ENCODE assay signal across 1 cellular context in the genomic region with DNA sequence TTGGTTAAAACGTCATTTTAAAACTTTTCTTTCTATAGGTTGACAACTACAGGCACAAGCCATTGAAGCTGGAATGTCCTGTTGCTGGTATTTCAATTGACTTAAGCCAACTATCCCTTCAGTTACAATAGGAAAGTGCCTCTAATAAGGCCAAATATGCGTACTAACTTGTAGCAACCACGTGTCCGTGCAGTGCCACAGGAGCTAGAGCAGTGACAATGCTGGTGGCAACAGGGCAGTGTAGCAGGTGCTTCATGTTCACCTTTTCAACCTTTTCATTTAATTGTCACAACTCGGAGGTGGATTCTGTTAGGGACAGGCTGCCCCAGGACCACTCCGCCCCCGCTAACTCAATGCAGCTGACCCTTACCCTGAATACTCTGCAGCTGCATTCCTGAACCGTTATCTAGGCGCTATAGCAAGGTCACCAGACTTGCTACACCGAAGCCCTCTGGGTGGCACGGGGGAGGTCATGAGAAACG.
TF ChIP-seq lines count a peak whose summit lies in the region.

No MANE protein-coding gene starts in this region.

TF ChIP-seq in HepG2, 621 proteins besides CTCF, POLR2A, EP300 and RAD21 (continued from another document and continues in another):
- no peak for TF ChIP-seq ZNF563 (CRISPR knock-in tag; IDR thresholded peaks at IDR 0.05)
- 0 out of 2 replicates have a peak, but pooled peaks have one; percentile 39 for TF ChIP-seq HDAC1 (CRISPR knock-in tag; IDR thresholded peaks at IDR 0.05)
- TF ChIP-seq, protein P1, sequence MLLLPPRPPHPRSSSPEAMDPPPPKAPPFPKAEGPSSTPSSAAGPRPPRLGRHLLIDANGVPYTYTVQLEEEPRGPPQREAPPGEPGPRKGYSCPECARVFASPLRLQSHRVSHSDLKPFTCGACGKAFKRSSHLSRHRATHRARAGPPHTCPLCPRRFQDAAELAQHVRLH (CRISPR knock-in tag; IDR thresholded peaks at IDR 0.05; ENCODE audit: borderline replicate concordance, low read depth) = 0 out of 2 replicates have a peak, but pooled peaks have one; percentile 47
- TF ChIP-seq ZMYM4 (CRISPR knock-in tag; IDR thresholded peaks at IDR 0.05) = no peak
- TF ChIP-seq ELF3 (CRISPR knock-in tag; IDR thresholded peaks at IDR 0.05) = 0 out of 2 replicates have a peak, but pooled peaks have one; percentile 7
- TF ChIP-seq, protein P2, sequence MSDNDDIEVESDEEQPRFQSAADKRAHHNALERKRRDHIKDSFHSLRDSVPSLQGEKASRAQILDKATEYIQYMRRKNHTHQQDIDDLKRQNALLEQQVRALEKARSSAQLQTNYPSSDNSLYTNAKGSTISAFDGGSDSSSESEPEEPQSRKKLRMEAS (IDR thresholded peaks at IDR 0.05) = peak; percentile 76
- TF ChIP-seq, protein P3, sequence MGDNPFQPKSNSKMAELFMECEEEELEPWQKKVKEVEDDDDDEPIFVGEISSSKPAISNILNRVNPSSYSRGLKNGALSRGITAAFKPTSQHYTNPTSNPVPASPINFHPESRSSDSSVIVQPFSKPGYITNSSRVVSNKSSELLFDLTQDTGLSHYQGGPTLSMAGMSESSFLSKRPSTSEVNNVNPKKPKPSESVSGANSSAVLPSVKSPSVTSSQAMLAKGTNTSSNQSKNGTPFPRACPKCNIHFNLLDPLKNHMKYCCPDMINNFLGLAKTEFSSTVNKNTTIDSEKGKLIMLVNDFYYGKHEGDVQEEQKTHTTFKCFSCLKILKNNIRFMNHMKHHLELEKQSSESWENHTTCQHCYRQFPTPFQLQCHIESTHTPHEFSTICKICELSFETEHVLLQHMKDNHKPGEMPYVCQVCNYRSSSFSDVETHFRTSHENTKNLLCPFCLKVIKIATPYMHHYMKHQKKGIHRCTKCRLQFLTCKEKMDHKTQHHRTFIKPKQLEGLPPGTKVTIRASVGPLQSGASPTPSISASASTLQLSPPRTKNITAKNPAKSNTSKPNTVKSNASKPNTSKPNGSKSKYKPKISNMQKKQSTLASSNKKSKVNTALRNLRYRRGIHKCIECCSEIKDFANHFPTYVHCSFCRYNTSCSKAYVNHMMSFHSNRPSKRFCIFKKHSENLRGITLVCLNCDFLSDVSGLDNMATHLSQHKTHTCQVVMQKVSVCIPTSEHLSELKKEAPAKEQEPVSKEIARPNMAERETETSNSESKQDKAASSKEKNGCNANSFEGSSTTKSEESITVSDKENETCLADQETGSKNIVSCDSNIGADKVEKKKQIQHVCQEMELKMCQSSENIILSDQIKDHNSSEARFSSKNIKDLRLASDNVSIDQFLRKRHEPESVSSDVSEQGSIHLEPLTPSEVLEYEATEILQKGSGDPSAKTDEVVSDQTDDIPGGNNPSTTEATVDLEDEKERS (CRISPR knock-in tag; IDR thresholded peaks at IDR 0.05) = peak; percentile 78
- TF ChIP-seq, protein P4, sequence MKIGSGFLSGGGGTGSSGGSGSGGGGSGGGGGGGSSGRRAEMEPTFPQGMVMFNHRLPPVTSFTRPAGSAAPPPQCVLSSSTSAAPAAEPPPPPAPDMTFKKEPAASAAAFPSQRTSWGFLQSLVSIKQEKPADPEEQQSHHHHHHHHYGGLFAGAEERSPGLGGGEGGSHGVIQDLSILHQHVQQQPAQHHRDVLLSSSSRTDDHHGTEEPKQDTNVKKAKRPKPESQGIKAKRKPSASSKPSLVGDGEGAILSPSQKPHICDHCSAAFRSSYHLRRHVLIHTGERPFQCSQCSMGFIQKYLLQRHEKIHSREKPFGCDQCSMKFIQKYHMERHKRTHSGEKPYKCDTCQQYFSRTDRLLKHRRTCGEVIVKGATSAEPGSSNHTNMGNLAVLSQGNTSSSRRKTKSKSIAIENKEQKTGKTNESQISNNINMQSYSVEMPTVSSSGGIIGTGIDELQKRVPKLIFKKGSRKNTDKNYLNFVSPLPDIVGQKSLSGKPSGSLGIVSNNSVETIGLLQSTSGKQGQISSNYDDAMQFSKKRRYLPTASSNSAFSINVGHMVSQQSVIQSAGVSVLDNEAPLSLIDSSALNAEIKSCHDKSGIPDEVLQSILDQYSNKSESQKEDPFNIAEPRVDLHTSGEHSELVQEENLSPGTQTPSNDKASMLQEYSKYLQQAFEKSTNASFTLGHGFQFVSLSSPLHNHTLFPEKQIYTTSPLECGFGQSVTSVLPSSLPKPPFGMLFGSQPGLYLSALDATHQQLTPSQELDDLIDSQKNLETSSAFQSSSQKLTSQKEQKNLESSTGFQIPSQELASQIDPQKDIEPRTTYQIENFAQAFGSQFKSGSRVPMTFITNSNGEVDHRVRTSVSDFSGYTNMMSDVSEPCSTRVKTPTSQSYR (CRISPR knock-in tag; IDR thresholded peaks at IDR 0.05; ENCODE audit: borderline replicate concordance) = peak; percentile 15; the same call in 1 of the 2 replicates
- 0 out of 2 replicates have a peak, but pooled peaks have one; percentile 22 for TF ChIP-seq GATAD2A (CRISPR knock-in tag; IDR thresholded peaks at IDR 0.05)
- TF ChIP-seq RXRB (CRISPR knock-in tag; IDR thresholded peaks at IDR 0.05; ENCODE audit: borderline replicate concordance) = peak; percentile 88
- TF ChIP-seq ZMAT3 (CRISPR knock-in tag; conservative IDR thresholded peaks at IDR 0.05) = no peak
- 0 out of 2 replicates have a peak, but pooled peaks have one; percentile 42 for TF ChIP-seq RNF2 (conservative IDR thresholded peaks at IDR 0.05; ENCODE audit: low read depth)
- TF ChIP-seq, protein P5, sequence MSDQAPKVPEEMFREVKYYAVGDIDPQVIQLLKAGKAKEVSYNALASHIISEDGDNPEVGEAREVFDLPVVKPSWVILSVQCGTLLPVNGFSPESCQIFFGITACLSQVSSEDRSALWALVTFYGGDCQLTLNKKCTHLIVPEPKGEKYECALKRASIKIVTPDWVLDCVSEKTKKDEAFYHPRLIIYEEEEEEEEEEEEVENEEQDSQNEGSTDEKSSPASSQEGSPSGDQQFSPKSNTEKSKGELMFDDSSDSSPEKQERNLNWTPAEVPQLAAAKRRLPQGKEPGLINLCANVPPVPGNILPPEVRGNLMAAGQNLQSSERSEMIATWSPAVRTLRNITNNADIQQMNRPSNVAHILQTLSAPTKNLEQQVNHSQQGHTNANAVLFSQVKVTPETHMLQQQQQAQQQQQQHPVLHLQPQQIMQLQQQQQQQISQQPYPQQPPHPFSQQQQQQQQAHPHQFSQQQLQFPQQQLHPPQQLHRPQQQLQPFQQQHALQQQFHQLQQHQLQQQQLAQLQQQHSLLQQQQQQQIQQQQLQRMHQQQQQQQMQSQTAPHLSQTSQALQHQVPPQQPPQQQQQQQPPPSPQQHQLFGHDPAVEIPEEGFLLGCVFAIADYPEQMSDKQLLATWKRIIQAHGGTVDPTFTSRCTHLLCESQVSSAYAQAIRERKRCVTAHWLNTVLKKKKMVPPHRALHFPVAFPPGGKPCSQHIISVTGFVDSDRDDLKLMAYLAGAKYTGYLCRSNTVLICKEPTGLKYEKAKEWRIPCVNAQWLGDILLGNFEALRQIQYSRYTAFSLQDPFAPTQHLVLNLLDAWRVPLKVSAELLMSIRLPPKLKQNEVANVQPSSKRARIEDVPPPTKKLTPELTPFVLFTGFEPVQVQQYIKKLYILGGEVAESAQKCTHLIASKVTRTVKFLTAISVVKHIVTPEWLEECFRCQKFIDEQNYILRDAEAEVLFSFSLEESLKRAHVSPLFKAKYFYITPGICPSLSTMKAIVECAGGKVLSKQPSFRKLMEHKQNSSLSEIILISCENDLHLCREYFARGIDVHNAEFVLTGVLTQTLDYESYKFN (CRISPR knock-in tag; conservative IDR thresholded peaks at IDR 0.05) = peak; percentile 47
- TF ChIP-seq TBL1XR1 (IDR thresholded peaks at IDR 0.05; ENCODE audit: borderline replicate concordance, low read length, partially characterized antibody) = peak; percentile 30
- TF ChIP-seq NR2F6 (IDR thresholded peaks at IDR 0.05) = peak; percentile 46; the same call in 1 of the 2 replicates
- no peak for TF ChIP-seq NR2F6 (CRISPR knock-in tag; IDR thresholded peaks at IDR 0.05)
- TF ChIP-seq RXRA (CRISPR knock-in tag; IDR thresholded peaks at IDR 0.05) = peak; percentile 65; the same call in 1 of the 2 replicates
- TF ChIP-seq MIER3 (CRISPR knock-in tag; IDR thresholded peaks at IDR 0.05; ENCODE audit: borderline replicate concordance) = no peak
- 0 out of 2 replicates have a peak, but pooled peaks have one; percentile 44 for TF ChIP-seq KDM2A (CRISPR knock-in tag; IDR thresholded peaks at IDR 0.05; ENCODE audit: borderline replicate concordance, low read depth)
- no peak for TF ChIP-seq ZNF264 (CRISPR knock-in tag; IDR thresholded peaks at IDR 0.05)
- TF ChIP-seq RAD51 (IDR thresholded peaks at IDR 0.05; ENCODE audit: borderline replicate concordance) = no peak
- TF ChIP-seq RARA (CRISPR knock-in tag; IDR thresholded peaks at IDR 0.05) = peak; percentile 50; the same call in 1 of the 2 replicates
- TF ChIP-seq ZNF484 (CRISPR knock-in tag; IDR thresholded peaks at IDR 0.05; ENCODE audit: borderline replicate concordance, low read depth) = no peak
- TF ChIP-seq SSRP1 (CRISPR knock-in tag; IDR thresholded peaks at IDR 0.05) = 0 out of 2 replicates have a peak, but pooled peaks have one; percentile 62
- TF ChIP-seq, protein P6, sequence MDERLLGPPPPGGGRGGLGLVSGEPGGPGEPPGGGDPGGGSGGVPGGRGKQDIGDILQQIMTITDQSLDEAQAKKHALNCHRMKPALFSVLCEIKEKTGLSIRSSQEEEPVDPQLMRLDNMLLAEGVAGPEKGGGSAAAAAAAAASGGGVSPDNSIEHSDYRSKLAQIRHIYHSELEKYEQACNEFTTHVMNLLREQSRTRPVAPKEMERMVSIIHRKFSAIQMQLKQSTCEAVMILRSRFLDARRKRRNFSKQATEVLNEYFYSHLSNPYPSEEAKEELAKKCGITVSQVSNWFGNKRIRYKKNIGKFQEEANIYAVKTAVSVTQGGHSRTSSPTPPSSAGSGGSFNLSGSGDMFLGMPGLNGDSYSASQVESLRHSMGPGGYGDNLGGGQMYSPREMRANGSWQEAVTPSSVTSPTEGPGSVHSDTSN (CRISPR knock-in tag; IDR thresholded peaks at IDR 0.05) = no peak
- 0 out of 2 replicates have a peak, but pooled peaks have one; percentile 26 for TF ChIP-seq HES4 (CRISPR knock-in tag; IDR thresholded peaks at IDR 0.05; ENCODE audit: borderline replicate concordance)
- TF ChIP-seq, protein P7, sequence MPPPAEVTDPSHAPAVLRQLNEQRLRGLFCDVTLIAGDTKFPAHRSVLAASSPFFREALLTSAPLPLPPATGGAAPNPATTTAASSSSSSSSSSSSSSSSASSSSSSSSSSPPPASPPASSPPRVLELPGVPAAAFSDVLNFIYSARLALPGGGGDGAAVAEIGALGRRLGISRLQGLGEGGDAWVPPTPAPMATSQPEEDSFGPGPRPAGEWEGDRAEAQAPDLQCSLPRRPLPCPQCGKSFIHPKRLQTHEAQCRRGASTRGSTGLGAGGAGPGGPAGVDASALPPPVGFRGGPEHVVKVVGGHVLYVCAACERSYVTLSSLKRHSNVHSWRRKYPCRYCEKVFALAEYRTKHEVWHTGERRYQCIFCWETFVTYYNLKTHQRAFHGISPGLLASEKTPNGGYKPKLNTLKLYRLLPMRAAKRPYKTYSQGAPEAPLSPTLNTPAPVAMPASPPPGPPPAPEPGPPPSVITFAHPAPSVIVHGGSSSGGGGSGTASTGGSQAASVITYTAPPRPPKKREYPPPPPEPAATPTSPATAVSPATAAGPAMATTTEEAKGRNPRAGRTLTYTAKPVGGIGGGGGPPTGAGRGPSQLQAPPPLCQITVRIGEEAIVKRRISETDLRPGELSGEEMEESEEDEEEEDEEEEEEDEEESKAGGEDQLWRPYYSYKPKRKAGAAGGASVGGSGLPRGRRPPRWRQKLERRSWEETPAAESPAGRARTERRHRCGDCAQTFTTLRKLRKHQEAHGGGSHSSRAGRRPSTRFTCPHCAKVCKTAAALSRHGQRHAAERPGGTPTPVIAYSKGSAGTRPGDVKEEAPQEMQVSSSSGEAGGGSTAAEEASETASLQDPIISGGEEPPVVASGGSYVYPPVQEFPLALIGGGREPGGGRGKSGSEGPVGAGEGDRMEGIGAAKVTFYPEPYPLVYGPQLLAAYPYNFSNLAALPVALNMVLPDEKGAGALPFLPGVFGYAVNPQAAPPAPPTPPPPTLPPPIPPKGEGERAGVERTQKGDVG (CRISPR knock-in tag; IDR thresholded peaks at IDR 0.05; ENCODE audit: borderline replicate concordance) = 0 out of 2 replicates have a peak, but pooled peaks have one; percentile 33
- peak; percentile 65; the same call in 1 of the 2 replicates for TF ChIP-seq ZC3H4 (CRISPR knock-in tag; IDR thresholded peaks at IDR 0.05; ENCODE audit: borderline replicate concordance)
- peak; percentile 13 for TF ChIP-seq ASH2L (IDR thresholded peaks at IDR 0.05; ENCODE audit: insufficient read length, low read depth, low read length)
- TF ChIP-seq PITX1 (CRISPR knock-in tag; IDR thresholded peaks at IDR 0.05) = 0 out of 2 replicates have a peak, but pooled peaks have one; percentile 21
- TF ChIP-seq, protein P8, sequence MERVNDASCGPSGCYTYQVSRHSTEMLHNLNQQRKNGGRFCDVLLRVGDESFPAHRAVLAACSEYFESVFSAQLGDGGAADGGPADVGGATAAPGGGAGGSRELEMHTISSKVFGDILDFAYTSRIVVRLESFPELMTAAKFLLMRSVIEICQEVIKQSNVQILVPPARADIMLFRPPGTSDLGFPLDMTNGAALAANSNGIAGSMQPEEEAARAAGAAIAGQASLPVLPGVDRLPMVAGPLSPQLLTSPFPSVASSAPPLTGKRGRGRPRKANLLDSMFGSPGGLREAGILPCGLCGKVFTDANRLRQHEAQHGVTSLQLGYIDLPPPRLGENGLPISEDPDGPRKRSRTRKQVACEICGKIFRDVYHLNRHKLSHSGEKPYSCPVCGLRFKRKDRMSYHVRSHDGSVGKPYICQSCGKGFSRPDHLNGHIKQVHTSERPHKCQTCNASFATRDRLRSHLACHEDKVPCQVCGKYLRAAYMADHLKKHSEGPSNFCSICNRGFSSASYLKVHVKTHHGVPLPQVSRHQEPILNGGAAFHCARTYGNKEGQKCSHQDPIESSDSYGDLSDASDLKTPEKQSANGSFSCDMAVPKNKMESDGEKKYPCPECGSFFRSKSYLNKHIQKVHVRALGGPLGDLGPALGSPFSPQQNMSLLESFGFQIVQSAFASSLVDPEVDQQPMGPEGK (CRISPR knock-in tag; IDR thresholded peaks at IDR 0.05) = peak; percentile 77
- peak; percentile 96 for TF ChIP-seq PPARG (CRISPR knock-in tag; conservative IDR thresholded peaks at IDR 0.05)
- TF ChIP-seq, protein P9, sequence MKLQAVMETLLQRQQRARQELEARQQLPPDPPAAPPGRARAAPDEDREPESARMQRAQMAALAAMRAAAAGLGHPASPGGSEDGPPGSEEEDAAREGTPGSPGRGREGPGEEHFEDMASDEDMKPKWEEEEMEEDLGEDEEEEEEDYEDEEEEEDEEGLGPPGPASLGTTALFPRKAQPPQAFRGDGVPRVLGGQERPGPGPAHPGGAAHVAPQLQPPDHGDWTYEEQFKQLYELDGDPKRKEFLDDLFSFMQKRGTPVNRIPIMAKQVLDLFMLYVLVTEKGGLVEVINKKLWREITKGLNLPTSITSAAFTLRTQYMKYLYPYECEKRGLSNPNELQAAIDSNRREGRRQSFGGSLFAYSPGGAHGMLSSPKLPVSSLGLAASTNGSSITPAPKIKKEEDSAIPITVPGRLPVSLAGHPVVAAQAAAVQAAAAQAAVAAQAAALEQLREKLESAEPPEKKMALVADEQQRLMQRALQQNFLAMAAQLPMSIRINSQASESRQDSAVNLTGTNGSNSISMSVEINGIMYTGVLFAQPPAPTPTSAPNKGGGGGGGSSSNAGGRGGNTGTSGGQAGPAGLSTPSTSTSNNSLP (IDR thresholded peaks at IDR 0.05; ENCODE audit: low read depth, low read length) = 0 out of 2 replicates have a peak, but pooled peaks have one; percentile 12
- TF ChIP-seq, protein P10, sequence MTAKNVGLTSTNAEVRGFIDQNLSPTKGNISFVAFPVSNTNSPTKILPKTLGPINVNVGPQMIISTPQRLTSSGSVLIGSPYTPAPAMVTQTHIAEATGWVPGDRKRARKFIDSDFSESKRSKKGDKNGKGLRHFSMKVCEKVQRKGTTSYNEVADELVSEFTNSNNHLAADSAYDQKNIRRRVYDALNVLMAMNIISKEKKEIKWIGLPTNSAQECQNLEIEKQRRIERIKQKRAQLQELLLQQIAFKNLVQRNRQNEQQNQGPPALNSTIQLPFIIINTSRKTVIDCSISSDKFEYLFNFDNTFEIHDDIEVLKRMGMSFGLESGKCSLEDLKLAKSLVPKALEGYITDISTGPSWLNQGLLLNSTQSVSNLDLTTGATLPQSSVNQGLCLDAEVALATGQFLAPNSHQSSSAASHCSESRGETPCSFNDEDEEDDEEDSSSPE (CRISPR knock-in tag; IDR thresholded peaks at IDR 0.05) = 0 out of 2 replicates have a peak, but pooled peaks have one; percentile 34
